ENCODE assay signal across 23 cellular contexts in genomic region chr11:25293166-25293565, GRCh38.
DNase-seq lines count a peak whose midpoint lies in the region; ATAC-seq, FAIRE-seq and TF ChIP-seq lines count a peak whose summit lies in the region.
"Had no signal": no experiment of that assay in that cellular context is flagged by ENCODE, and none has a peak within 500 bp of the region (broad histone marks: within the 10 kb centered on the region; RNA-seq: fewer than 3 reads in every experiment).

No MANE protein-coding gene starts in this region.

- no peak for TF ChIP-seq RAD21 in SK-N-SH (IDR thresholded peaks at IDR 0.05; ENCODE audit: low read length)
- TF ChIP-seq RAD21 in GM12878 (IDR thresholded peaks at IDR 0.05; ENCODE audit: insufficient read depth, low read depth, low read length) = no peak

- no peak overlapping the region for H3K4me3 ChIP-seq in SK-N-SH (ENCODE audit: low read depth in 2 of 2, low read length in 1 of 2)
- no peak overlapping the region for H3K4me3 ChIP-seq in GM12878
- H3K4me3 ChIP-seq: BLaER1 had no signal

- TF ChIP-seq CTCF in SK-N-SH (IDR thresholded peaks at IDR 0.05) (no peak), GM12878 (IDR thresholded peaks at IDR 0.05 in 2 of 3, conservative IDR thresholded peaks at IDR 0.05 in 1 of 3; ENCODE audit: control insufficient read depth in 2 of 3, extremely low read depth in 1 of 3, insufficient read depth in 1 of 3, low read depth in 3 of 3, low read length in 3 of 3) (no peak)

- ATAC-seq in GM12878 (no peak), HG03135 (IDR thresholded peaks at IDR 0.05; ENCODE audit: unreplicated experiment) (no peak)

- H2AFZ ChIP-seq in SK-N-SH (ENCODE audit: low read depth) (no peak overlapping the region), GM12878 (ENCODE audit: control insufficient read depth, low read depth, low read length) (no peak overlapping the region)

- H3K27me3 ChIP-seq in SK-N-SH (ENCODE audit: insufficient read depth) = no peaks in the 10 kb centered on the region
- H3K27me3 ChIP-seq in GM12878 (replicated peaks in 1 of 2; ENCODE audit: control insufficient read depth in 2 of 2, insufficient read depth in 2 of 2, low read length in 1 of 2) = no peaks in the 10 kb centered on the region
- H3K27me3 ChIP-seq: BE2C, BLaER1 had no signal

- no TSS peak for BruUV-seq in GM12878 (replicated peaks; lab: Mats Ljungman, UMichigan)

- SMC1A ChIA-PET in GM12878 (lab: Charles Lee; ENCODE audit: uncharacterized antibody, unreplicated experiment) = no interaction called here

- H3K27ac ChIP-seq in SK-N-SH (ENCODE audit: low read depth in 2 of 2, low read length in 1 of 2) (no peak overlapping the region), GM12878 (ENCODE audit: control insufficient read depth, insufficient read depth) (no peak overlapping the region)
- H3K27ac ChIP-seq: BLaER1 had no signal

- RAD21 ChIA-PET in GM12878 (lab: Charles Lee; ENCODE audit: unreplicated experiment) = no interaction called here

- intact Hi-C loops in GM12878 (cut with micrococcal nuclease; ENCODE audit: unreplicated experiment) = no loop called here

- H3K36me3 ChIP-seq in SK-N-SH (replicated peaks in 1 of 2; ENCODE audit: control insufficient read depth in 1 of 2, insufficient read depth in 2 of 2, low read length in 1 of 2) = no peaks in the 10 kb centered on the region
- H3K36me3 ChIP-seq in GM12878 (ENCODE audit: control insufficient read depth in 2 of 2, insufficient read depth in 2 of 2, low read length in 1 of 2) = no peaks in the 10 kb centered on the region
- H3K36me3 ChIP-seq: BE2C, BLaER1 had no signal

- DNase-seq in SK-N-SH (peak; percentile 1), GM12878 (ENCODE audit: low read depth, low spot score) (no peak), OCI-M1 (lab: John Stamatoyannopoulos, UW) (no peak)
- no peak for DNase-seq in stimulated activated CD4-positive, alpha-beta T cell treated with anti-CD3 and anti-CD28 coated beads, Interleukin-1b, Interleukin-23, amount 100 ng/mL, for 48 hours
- DNase-seq: 8988T; ACHN; BE2C; C1 segment of cervical spinal cord; CD4-positive, alpha-beta memory T cell; CD4-positive, CD25-positive, alpha-beta regulatory T cell; CD8-positive, alpha-beta memory T cell; COR-L47; DMS 273 treated with DMSO at 0.1 percent for 48 hours; DMS153; DMS53; DMS79; DND-41; EL; GDM1 had no signal

- H3K4me2 ChIP-seq in SK-N-SH (no peak overlapping the region), GM12878 (ENCODE audit: control insufficient read depth, insufficient read depth) (no peak overlapping the region)
- H3K4me2 ChIP-seq: BLaER1 had no signal

- CTCF ChIA-PET in SK-N-SH (lab: Yijun Ruan, JAX) = interaction anchor here (1.2 kb wide), 1 partner anchor 441 kb away, joined by 3 read pairs; no protein-coding TSS in a partner anchor
- CTCF ChIA-PET in GM12878 (lab: Yijun Ruan, JAX) = no interaction called here

- WGBS in SK-N-SH (ENCODE audit: low lambda C conversion rate) = 29% methylated on average over 1 of the region's 1 CpG
- WGBS in GM12878 (ENCODE audit: insufficient coverage, insufficient replicate concordance, low lambda C conversion rate, missing lambda C conversion rate) = 81% methylated on average over 1 of the region's 1 CpG

- no peak overlapping the region for H3K9ac ChIP-seq in SK-N-SH
- no peak overlapping the region for H3K9ac ChIP-seq in GM12878 (ENCODE audit: control insufficient read depth, insufficient read depth, low read length)
- H3K9ac ChIP-seq: BLaER1 had no signal

- H3K9me3 ChIP-seq in SK-N-SH (no peaks in the 10 kb centered on the region), GM12878 (replicated peaks; ENCODE audit: control insufficient read depth, insufficient read depth, low read length) (no peaks in the 10 kb centered on the region)
- H3K9me3 ChIP-seq: BE2C, BLaER1 had no signal

- peak in 1 of 2 experiments; percentile 86; a peak in 2 of 4 replicates for TF ChIP-seq EP300 in SK-N-SH (IDR thresholded peaks at IDR 0.05; ENCODE audit: borderline replicate concordance in 1 of 2, low read depth in 1 of 2, low read length in 1 of 2)
- TF ChIP-seq EP300 in GM12878 (IDR thresholded peaks at IDR 0.05; ENCODE audit: borderline replicate concordance in 1 of 2, control insufficient read depth in 1 of 2, low read depth in 2 of 2, low read length in 2 of 2) = no peak

- H3F3A ChIP-seq in SK-N-SH (replicated peaks; ENCODE audit: insufficient read depth) = no peaks in the 10 kb centered on the region

- no peaks in the 10 kb centered on the region for H3K9me2 ChIP-seq in SK-N-SH

- H3K4me1 ChIP-seq in SK-N-SH (ENCODE audit: control insufficient read depth in 1 of 2, insufficient read depth in 2 of 2, low read depth in 1 of 2, low read length in 1 of 2) (peaks cover 0 to 2% of the 10 kb centered on the region in 2 experiments; a peak in 1 of 4 replicates), GM12878 (ENCODE audit: control insufficient read depth, insufficient read depth, low read length) (no peaks in the 10 kb centered on the region)
- H3K4me1 ChIP-seq: BE2C, BLaER1 had no signal

- in situ Hi-C loops in GM12878 (cut with MboI) = no loop called here

- POLR2A ChIA-PET in SK-N-SH (lab: Yijun Ruan, JAX) (no interaction called here), GM12878 (lab: Charles Lee) (no interaction called here)

- no peak for TF ChIP-seq POLR2A in GM12878 (IDR thresholded peaks at IDR 0.05; ENCODE audit: low read depth, low read length)

- peak; percentile 27 for FAIRE-seq in GM12878 (lab: Jason Lieb, UNC)
- FAIRE-seq: GM12891, GM19239 had no signal

- no peaks in the 10 kb centered on the region for H4K20me1 ChIP-seq in SK-N-SH (ENCODE audit: insufficient read depth)
- no peaks in the 10 kb centered on the region for H4K20me1 ChIP-seq in GM12878 (ENCODE audit: control insufficient read depth, insufficient read depth)
- H4K20me1 ChIP-seq: BLaER1 had no signal

- H3K79me2 ChIP-seq in SK-N-SH (ENCODE audit: insufficient read depth) (no peaks in the 10 kb centered on the region), GM12878 (ENCODE audit: control insufficient read depth, insufficient read depth, low read length) (no peaks in the 10 kb centered on the region)

TF ChIP-seq in SK-N-SH, 30 proteins besides CTCF, POLR2A, EP300 and RAD21:
- TF ChIP-seq RCOR1 (IDR thresholded peaks at IDR 0.05; ENCODE audit: low read length) (peak; percentile 84), GABPA (IDR thresholded peaks at IDR 0.05; ENCODE audit: low read depth) (no peak), POLR2AphosphoS5 (IDR thresholded peaks at IDR 0.05; ENCODE audit: low read depth, low read length) (no peak), GATA2 (CRISPR knock-in tag; IDR thresholded peaks at IDR 0.05) (peak; percentile 34; the same call in 1 of the 2 replicates), MEF2A (IDR thresholded peaks at IDR 0.05; ENCODE audit: borderline replicate concordance, low read depth) (no peak), MAX (IDR thresholded peaks at IDR 0.05; ENCODE audit: low read depth) (no peak)

TF ChIP-seq in GM12878, 131 proteins besides CTCF, POLR2A, EP300 and RAD21:
- TF ChIP-seq PBX3 (IDR thresholded peaks at IDR 0.05; ENCODE audit: insufficient replicate concordance, low read depth, low read length) (no peak), POLR2AphosphoS2 (IDR thresholded peaks at IDR 0.05; ENCODE audit: low read depth, low read length) (no peak), ZZZ3 (IDR thresholded peaks at IDR 0.05; ENCODE audit: control insufficient read depth, insufficient read length, low read depth) (no peak), LARP7 (IDR thresholded peaks at IDR 0.05) (no peak), PAX5 (IDR thresholded peaks at IDR 0.05; ENCODE audit: borderline replicate concordance, low read depth, low read length) (no peak)

Comparison
In these comparisons a context has a peak if more than half of its experiments do, and no peak if none do; other contexts are left out.
1. Of the 26 proteins assayed by ChIP-seq in both GM12878 and SK-N-SH: peak only in GM12878: none; only in SK-N-SH: RCOR1; in both: none; in neither: 24; mixed calls (peak in some experiments, not most) for 1.